Comparison of ENCODE assay signal across 8 cellular contexts in genomic region chr2:232549655-232550350, GRCh38. TPM values are rescaled to one million over a fixed set of nuclear protein-coding genes. Genes with fewer than 3 reads are reported as not detected.
DNase-seq lines count a peak whose midpoint lies in the region; ATAC-seq and TF ChIP-seq lines count a peak whose summit lies in the region.

No MANE protein-coding gene starts in this region.

- H3K4me3 ChIP-seq in adipocyte (ENCODE audit: low read length) (peak overlapping the region; percentile 90), lower leg skin (ENCODE audit: low read depth, poor library complexity, severe bottlenecking) (peak overlapping the region; percentile 70), upper lobe of left lung (peak overlapping the region; percentile 71 to 97 (median 86))

- H3K9me3 ChIP-seq in adipocyte (ENCODE audit: control insufficient read depth, low read length) (no peaks in the 10 kb centered on the region), upper lobe of left lung (peaks cover 0 to 5% (median 0%) of the 10 kb centered on the region in 4 donors)

- H3K27ac ChIP-seq in 22Rv1 (peak overlapping the region; percentile 94), upper lobe of left lung (peak overlapping the region; percentile 93 to 99 (median 98))

- H3K4me1 ChIP-seq in adipocyte (ENCODE audit: control insufficient read depth, insufficient read depth, low read length) (peaks cover 14% of the 10 kb centered on the region), upper lobe of left lung (peaks cover 28 to 54% (median 41%) of the 10 kb centered on the region in 4 donors)

- H3K36me3 ChIP-seq in adipocyte (ENCODE audit: control insufficient read depth, insufficient read depth, low read length, severe bottlenecking) (peaks cover 9% of the 10 kb centered on the region), upper lobe of left lung (peaks cover 0 to 15% (median 3%) of the 10 kb centered on the region in 4 donors)

- intact Hi-C loops in lower leg skin (cut with DNase I; ENCODE audit: low total_unique reads): no loop called here

- WGBS in lower leg skin, 2 donors: 41 to 42% methylated on average over 20 of the region's 20 CpGs
- WGBS in upper lobe of left lung, 2 donors: 35 to 38% methylated on average over 20 of the region's 20 CpGs

- TF ChIP-seq POLR2A in lower leg skin (IDR thresholded peaks at IDR 0.05): no peak
- no peak for TF ChIP-seq POLR2A in upper lobe of left lung (IDR thresholded peaks at IDR 0.05)

- peak overlapping the region; percentile 98 for H3K9ac ChIP-seq in adipocyte (ENCODE audit: low read length)

- TF ChIP-seq CTCF in 22Rv1 (IDR thresholded peaks at IDR 0.05) (no peak), lower leg skin (IDR thresholded peaks at IDR 0.05) (no peak), upper lobe of left lung (IDR thresholded peaks at IDR 0.05) (no peak)

- DNase-seq in adipocyte (ENCODE audit: low read depth): no peak
- DNase-seq in lower leg skin (ENCODE audit: low spot score in 2 of 2): no peak
- no peak for DNase-seq in upper lobe of left lung
- no peak for DNase-seq in NCI-H1930 (lab: John Stamatoyannopoulos, UW)
- no peak for DNase-seq in activated gamma-delta T cell (lab: John Stamatoyannopoulos, UW)
- no peak for DNase-seq in NCI-H526 treated with DMSO at 0.1 percent for 48 hours (lab: John Stamatoyannopoulos, UW)

- no peak for TF ChIP-seq EP300 in upper lobe of left lung (IDR thresholded peaks at IDR 0.05)

- no peaks in the 10 kb centered on the region for H3K27me3 ChIP-seq in adipocyte (replicated peaks; ENCODE audit: control insufficient read depth, insufficient read depth, low read length)
- H3K27me3 ChIP-seq in upper lobe of left lung: no peaks in the 10 kb centered on the region

- ATAC-seq in HG03025 (IDR thresholded peaks at IDR 0.05; ENCODE audit: low FRiP score, unreplicated experiment) (peak; percentile 26), upper lobe of left lung (ENCODE audit: low FRiP score in 2 of 2) (no peak)

RNA-seq across cellular contexts. Expression of gene TIGD1, which starts 0.6 kb away (rescaled TPM):
- total RNA-seq in lower leg skin: 1 to 10 TPM; 2.2 to 5.4 (median 5.1) TPM
- 10 to 100 TPM in 1 of 6 donors, 1 to 10 TPM in 5; 2.6 to 12.6 (median 4.4) TPM for total RNA-seq in upper lobe of left lung

RNA-seq across cellular contexts. Expression of gene EIF4E2, which starts 0.7 kb away (rescaled TPM):
- 10 to 100 TPM; 29.2 to 44.7 (median 34.6) TPM for total RNA-seq in lower leg skin
- 10 to 100 TPM; 24.1 to 96.4 (median 57.2) TPM for total RNA-seq in upper lobe of left lung

RNA-seq across cellular contexts. Expression of gene CHRNG, which starts 10.3 kb away (rescaled TPM):
- not detected for total RNA-seq in lower leg skin
- total RNA-seq in upper lobe of left lung: not detected

RNA-seq across cellular contexts. Expression of gene CHRND, which starts 23.8 kb away (rescaled TPM):
- total RNA-seq in lower leg skin: not detected
- not detected for total RNA-seq in upper lobe of left lung

RNA-seq across cellular contexts. Expression of gene PRSS56, which starts 29.6 kb away (rescaled TPM):
- total RNA-seq in lower leg skin (not detected), upper lobe of left lung (not detected)
